ENCODE assay signal across 31 cellular contexts in genomic region chrY:8815616-8816015, GRCh38.
"Had no signal": no experiment of that assay in that cellular context is flagged by ENCODE, and none has a peak within 500 bp of the region (broad histone marks: within the 10 kb centered on the region; RNA-seq: fewer than 3 reads in every experiment).

No MANE protein-coding gene starts in this region.

- H3K36me3 ChIP-seq: adrenal gland, ascending aorta, brain microvascular endothelial cell, breast epithelium, cardiac muscle cell had no signal

- H3K4me1 ChIP-seq: adrenal gland, ascending aorta, breast epithelium had no signal

- H3K9me3 ChIP-seq: adrenal gland, ascending aorta, body of pancreas, breast epithelium had no signal

- H3K4me3 ChIP-seq: adrenal gland, ascending aorta, body of pancreas, breast epithelium, cardiac muscle cell had no signal

- ATAC-seq: activated naive CD4-positive, alpha-beta T cell treated with anti-CD3 and anti-CD28 coated beads, Interleukin-2, amount 50 U/mL, for 72 hours; activated naive CD8-positive, alpha-beta T cell treated with anti-CD3 and anti-CD28 coated beads, Interleukin-2, amount 50 U/mL, for 24 hours; activated T-cell treated with anti-CD3 and anti-CD28 coated beads, Interleukin-2, amount 50 U/mL, for 4 hours; activated T-cell treated with anti-CD3 and anti-CD28 coated beads, Interleukin-2, amount 50 U/mL, for 72 hours; activated T-helper 17 cell treated with anti-CD3 and anti-CD28 coated beads, Interleukin-2, amount 50 U/mL, for 72 hours; body of pancreas had no signal

- H3K27me3 ChIP-seq: adrenal gland, ascending aorta, body of pancreas, brain microvascular endothelial cell, breast epithelium, cardiac muscle cell had no signal

- H3K27ac ChIP-seq: adrenal gland, ascending aorta, body of pancreas, brain microvascular endothelial cell, breast epithelium, cardiac muscle cell had no signal

- DNase-seq: activated effector memory CD4-positive, alpha-beta T cell treated with anti-CD3 and anti-CD28 coated beads, Interleukin-2, amount 50 U/mL, for 16 hours; activated effector memory CD4-positive, alpha-beta T cell treated with Interleukin-2 at 50 U/mL for 16 hours; activated gamma-delta T cell; activated gamma-delta T cell treated with Interleukin-2 at 50 U/mL for 16 hours; activated naive CD4-positive, alpha-beta T cell; activated naive CD4-positive, alpha-beta T cell treated with anti-CD3 and anti-CD28 coated beads for 36 hours; activated naive CD4-positive, alpha-beta T cell treated with anti-CD3 and anti-CD28 coated beads, Interleukin-2, amount 10 ng/mL, durations not matched to agents 7 days and 5 days; activated naive CD4-positive, alpha-beta T cell treated with anti-CD3 and anti-CD28 coated beads, Interleukin-2, amount 50 U/mL, for 16 hours; activated naive CD4-positive, alpha-beta T cell treated with Interleukin-2 at 50 U/mL for 16 hours; activated naive CD8-positive, alpha-beta T cell treated with anti-CD3 and anti-CD28 coated beads for 36 hours; activated naive CD8-positive, alpha-beta T cell treated with anti-CD3 and anti-CD28 coated beads, Interleukin-2, amount 10 ng/mL, durations not matched to agents 7 days and 5 days; activated naive CD8-positive, alpha-beta T cell treated with anti-CD3 and anti-CD28 coated beads, Interleukin-2, amount 50 U/mL, for 24 hours; activated T-cell treated with anti-CD3 and anti-CD28 coated beads, Interleukin-2, amount 50 U/mL, for 24 hours; activated T-cell treated with anti-CD3 and anti-CD28 coated beads, Interleukin-2, amount 50 U/mL, for 4 hours; activated T-cell treated with anti-CD3 and anti-CD28 coated beads, Interleukin-2, amount 50 U/mL, for 48 hours; activated T-cell treated with anti-CD3 and anti-CD28 coated beads, Interleukin-2, amount 50 U/mL, for 72 hours; adrenal gland; amniotic stem cell; amygdala; anterior cingulate cortex; aorta; body of pancreas; brain microvascular endothelial cell; caudate nucleus; central memory CD4-positive, alpha-beta T cell; cerebellar nuclear complex had no signal
